ENCODE assay signal across 19 cellular contexts in genomic region chr6:37717836-37718251, GRCh38. TPM values are rescaled to one million over a fixed set of nuclear protein-coding genes. Genes with fewer than 3 reads are reported as not detected.
DNase-seq lines count a peak whose midpoint lies in the region; ATAC-seq and TF ChIP-seq lines count a peak whose summit lies in the region.
"Had no signal": no experiment of that assay in that cellular context is flagged by ENCODE, and none has a peak within 500 bp of the region (broad histone marks: within the 10 kb centered on the region; RNA-seq: fewer than 3 reads in every experiment).

No MANE protein-coding gene starts in this region.

- DNase-seq in right cardiac atrium (no peak), left ventricle myocardium inferior (no peak), choroid plexus epithelial cell (ENCODE audit: low read depth) (peak; percentile 75), kidney tubule cell (ENCODE audit: low spot score) (peak; percentile 70), amniotic stem cell (lab: John Stamatoyannopoulos, UW) (no peak), GM19238 (ENCODE audit: insufficient read length, low spot score) (no peak), UCSD-AML1 (lab: John Stamatoyannopoulos, UW; ENCODE audit: unreplicated experiment) (no peak)
- DNase-seq: CD8-positive, alpha-beta memory T cell; cortex of kidney; Kasumi-1; NCI-H1694; ovary; Right ventricle myocardium superior; T-helper 2 cell; transverse colon had no signal

- intact Hi-C loops in right cardiac atrium (cut with DNase I) (no loop called here), left ventricle myocardium inferior (cut with micrococcal nuclease) (no loop called here)

- ATAC-seq in right cardiac atrium (peak; percentile 18 to 63), HG03095 (IDR thresholded peaks at IDR 0.05; ENCODE audit: unreplicated experiment) (no peak)
- ATAC-seq: activated CD4-positive, CD25-positive, alpha-beta regulatory T cell treated with anti-CD3 and anti-CD28 coated beads, Interleukin-2, amount 50 U/mL, for 24 hours; stimulated activated memory B cell treated with anti-CD40 and anti-IgM and Interleukin-4, amounts not matched to agents 10 μg/mL and 1 μg/mL and 100 μg/mL, for 72 hours had no signal

- H3K4me1 ChIP-seq in right cardiac atrium (ENCODE audit: control insufficient read depth, insufficient read depth, low read length): no peaks in the 10 kb centered on the region
- H3K4me1 ChIP-seq in left ventricle myocardium inferior: peaks cover 10% of the 10 kb centered on the region
- H3K4me1 ChIP-seq: transverse colon had no signal

- H3K9me3 ChIP-seq in right cardiac atrium (ENCODE audit: control insufficient read depth, low read length) (no peaks in the 10 kb centered on the region), left ventricle myocardium inferior (replicated peaks) (peaks cover 5% of the 10 kb centered on the region)
- H3K9me3 ChIP-seq: adrenal gland, ovary, transverse colon had no signal

- H3K4me3 ChIP-seq in right cardiac atrium (ENCODE audit: low read length): no peak overlapping the region
- no peak overlapping the region for H3K4me3 ChIP-seq in left ventricle myocardium inferior
- no peak overlapping the region for H3K4me3 ChIP-seq in choroid plexus epithelial cell (ENCODE audit: low read depth, low read length)
- H3K4me3 ChIP-seq: adrenal gland, ovary, transverse colon had no signal

- H3K36me3 ChIP-seq in left ventricle myocardium inferior: no peaks in the 10 kb centered on the region
- H3K36me3 ChIP-seq: adrenal gland, ovary, transverse colon had no signal

- 43% methylated on average over 2 of the region's 2 CpGs for WGBS in right cardiac atrium

- H3K27ac ChIP-seq in right cardiac atrium (ENCODE audit: low read length): no peak overlapping the region
- no peak overlapping the region for H3K27ac ChIP-seq in left ventricle myocardium inferior (replicated peaks)
- H3K27ac ChIP-seq: adrenal gland, ovary, transverse colon had no signal

- TF ChIP-seq CTCF in left ventricle myocardium inferior (IDR thresholded peaks at IDR 0.05; ENCODE audit: borderline replicate concordance) (no peak), choroid plexus epithelial cell (conservative IDR thresholded peaks at IDR 0.05; ENCODE audit: low read depth, low read length) (no peak)

- H3K27me3 ChIP-seq in right cardiac atrium (ENCODE audit: control insufficient read depth, insufficient read depth) (no peaks in the 10 kb centered on the region), left ventricle myocardium inferior (ENCODE audit: low read depth) (no peaks in the 10 kb centered on the region)
- H3K27me3 ChIP-seq: adrenal gland, ovary, transverse colon had no signal

RNA-seq across cellular contexts. Expression of gene MDGA1, which starts 20.2 kb away (rescaled TPM):
- total RNA-seq in right cardiac atrium: 1 to 10 TPM; 1.8 to 3.9 (median 2.5) TPM
- 3.0 TPM for polyA plus RNA-seq in right cardiac atrium
- 3.3 TPM for total RNA-seq in left ventricle myocardium inferior

Comparison
In these comparisons a context has a peak if more than half of its experiments do, and no peak if none do; other contexts are left out.
1. DNase-seq: peak in choroid plexus epithelial cell (single experiment) and kidney tubule cell (single experiment); none in right cardiac atrium (0 of 3), left ventricle myocardium inferior (single experiment), amniotic stem cell (single experiment), GM19238 (single experiment) and UCSD-AML1 (single experiment).